In genomic region chr1:29344336-29344735, GRCh38 we compare ENCODE assay signal across 19 cellular contexts.
"Had no signal": no experiment of that assay in that cellular context is flagged by ENCODE, and none has a peak within 500 bp of the region (broad histone marks: within the 10 kb centered on the region; RNA-seq: fewer than 3 reads in every experiment).

No MANE protein-coding gene starts in this region.

- H3K4me1 ChIP-seq: colonic mucosa, foreskin keratinocyte, right atrium auricular region, stomach, testis, upper lobe of left lung had no signal

- FAIRE-seq: TTC549 had no signal

- H3K36me3 ChIP-seq: colonic mucosa, right atrium auricular region, stomach, upper lobe of left lung had no signal

- ATAC-seq: activated CD8-positive, alpha-beta T cell treated with anti-CD3 and anti-CD28 coated beads for 36 hours; activated naive CD4-positive, alpha-beta T cell treated with anti-CD3 and anti-CD28 coated beads, Interleukin-2, amount 50 U/mL, for 72 hours; activated T-cell treated with anti-CD3 and anti-CD28 coated beads, Interleukin-2, amount 50 U/mL, for 72 hours; foreskin keratinocyte had no signal

- H3K4me3 Mint-ChIP-seq: activated B cell treated with CpG ODN at 0.5 μM for 24 hours; activated CD8-positive, alpha-beta T cell treated with anti-CD3 and anti-CD28 coated beads for 36 hours; activated T-cell treated with anti-CD3 and anti-CD28 coated beads, Interleukin-2, amount 50 U/mL, for 72 hours; immature natural killer cell had no signal

- H3K4me3 ChIP-seq: colonic mucosa, right atrium auricular region, stomach, testis, upper lobe of left lung had no signal

- H3K36me3 Mint-ChIP-seq: activated naive CD4-positive, alpha-beta T cell treated with anti-CD3 and anti-CD28 coated beads, Interleukin-2, amount 50 U/mL, for 72 hours; immature natural killer cell had no signal

- H3K27me3 ChIP-seq: colonic mucosa, right atrium auricular region, testis, upper lobe of left lung had no signal

- H3K27ac ChIP-seq: colonic mucosa, foreskin keratinocyte, right atrium auricular region, stomach, testis, upper lobe of left lung had no signal

- H3K9me3 ChIP-seq: colonic mucosa, right atrium auricular region, stomach, testis, upper lobe of left lung had no signal

- H3K27ac Mint-ChIP-seq: activated B cell treated with CpG ODN at 0.5 μM for 24 hours; activated CD8-positive, alpha-beta T cell treated with anti-CD3 and anti-CD28 coated beads for 36 hours; activated naive CD4-positive, alpha-beta T cell treated with anti-CD3 and anti-CD28 coated beads, Interleukin-2, amount 50 U/mL, for 72 hours; activated T-cell treated with anti-CD3 and anti-CD28 coated beads, Interleukin-2, amount 50 U/mL, for 72 hours; immature natural killer cell; progenitor cell of endocrine pancreas had no signal

- H3K4me1 Mint-ChIP-seq: activated B cell treated with CpG ODN at 0.5 μM for 24 hours, immature natural killer cell had no signal

- DNase-seq: activated B cell treated with CpG ODN at 0.5 μM for 24 hours; activated CD4-positive, alpha-beta T cell treated with anti-CD3 and anti-CD28 coated beads for 48 hours; activated CD8-positive, alpha-beta memory T cell treated with anti-CD3 and anti-CD28 coated beads, Interleukin-2, amount 50 U/mL, for 4 hours; activated CD8-positive, alpha-beta T cell treated with anti-CD3 and anti-CD28 coated beads for 36 hours; activated gamma-delta T cell; activated T-cell treated with anti-CD3 and anti-CD28 coated beads, Interleukin-2, amount 50 U/mL, for 72 hours; colonic mucosa; foreskin keratinocyte; head of caudate nucleus; immature natural killer cell; occipital lobe; stomach; T-helper 2 cell; testis; upper lobe of left lung had no signal

- H3K9me3 Mint-ChIP-seq: activated B cell treated with CpG ODN at 0.5 μM for 24 hours; activated CD8-positive, alpha-beta T cell treated with anti-CD3 and anti-CD28 coated beads for 36 hours; activated naive CD4-positive, alpha-beta T cell treated with anti-CD3 and anti-CD28 coated beads, Interleukin-2, amount 50 U/mL, for 72 hours; activated T-cell treated with anti-CD3 and anti-CD28 coated beads, Interleukin-2, amount 50 U/mL, for 72 hours; immature natural killer cell had no signal
